8 cellular contexts compared by ENCODE assay signal in the genomic region with DNA sequence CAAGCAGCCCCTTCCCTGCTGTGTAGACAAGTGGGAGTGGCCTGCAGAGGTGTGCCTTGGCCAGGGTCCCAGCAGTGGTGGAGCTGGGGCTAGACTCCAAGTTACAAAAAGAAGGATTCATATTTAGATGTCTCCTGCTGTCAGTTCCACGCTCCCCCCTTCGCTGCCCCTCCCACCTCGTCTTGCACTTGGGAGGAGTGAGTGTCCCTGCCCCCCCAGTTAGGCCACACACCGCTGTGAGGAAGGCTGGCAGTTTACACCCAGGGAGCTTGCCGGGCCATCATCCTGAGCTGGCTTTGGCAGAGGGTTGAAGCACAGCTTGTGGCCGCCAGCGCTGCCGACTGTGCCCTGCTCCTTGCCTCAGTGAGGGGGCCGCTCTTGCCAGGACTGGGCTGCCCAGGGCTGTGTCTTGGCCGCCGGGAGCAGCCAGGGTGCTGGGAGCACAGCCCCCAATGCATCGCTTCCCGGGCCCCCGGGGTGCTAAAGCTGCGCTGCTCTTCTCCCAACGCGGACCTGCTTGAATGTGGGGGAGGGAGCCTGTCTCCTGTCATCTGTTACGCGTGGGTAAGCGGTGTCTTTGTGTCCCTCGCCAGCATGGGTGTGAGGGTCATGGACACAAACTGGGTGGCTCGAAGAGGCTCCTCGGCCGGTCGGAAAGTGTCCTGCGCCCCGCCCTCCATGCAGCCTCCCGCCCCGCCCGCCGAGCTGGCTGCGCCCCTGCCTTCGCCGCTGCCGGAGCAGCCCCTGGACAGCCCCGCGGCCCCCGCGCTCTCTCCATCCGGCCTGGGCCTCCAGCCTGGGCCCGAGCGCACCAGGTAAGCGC. TPM values are rescaled to one million over a fixed set of nuclear protein-coding genes. Genes with fewer than 3 reads are reported as not detected.
DNase-seq lines count a peak whose midpoint lies in the region; ATAC-seq and TF ChIP-seq lines count a peak whose summit lies in the region.
"Had no signal": no experiment of that assay in that cellular context is flagged by ENCODE, and none has a peak within 500 bp of the region (broad histone marks: within the 10 kb centered on the region; RNA-seq: fewer than 3 reads in every experiment).

No MANE protein-coding gene starts in this region.

- H3K27me3 ChIP-seq in muscle layer of duodenum (ENCODE audit: low read depth, low read length) (no peaks in the 10 kb centered on the region), upper lobe of right lung (no peaks in the 10 kb centered on the region), BE2C (no peaks in the 10 kb centered on the region)

- H3K36me3 ChIP-seq in muscle layer of duodenum (ENCODE audit: control insufficient read depth in 1 of 2, insufficient read depth in 2 of 2, low read length in 2 of 2) (no peaks in the 10 kb centered on the region), upper lobe of right lung (no peaks in the 10 kb centered on the region), BE2C (no peaks in the 10 kb centered on the region)

- H3K4me3 ChIP-seq in fibroblast of mammary gland (ENCODE audit: control insufficient read depth, low read depth, low read length) (peak overlapping the region; percentile 29), muscle layer of duodenum (ENCODE audit: low read depth in 1 of 2, low read length in 2 of 2) (peak overlapping the region; percentile 21 to 68), upper lobe of right lung (no peak overlapping the region), BE2C (ENCODE audit: low read depth, low read length) (no peak overlapping the region)

- no peak overlapping the region for H3K27ac ChIP-seq in muscle layer of duodenum (ENCODE audit: low read length)
- no peak overlapping the region for H3K27ac ChIP-seq in upper lobe of right lung

- H3K9me3 ChIP-seq in muscle layer of duodenum (ENCODE audit: control insufficient read depth in 1 of 2, low read length in 2 of 2) (no peaks in the 10 kb centered on the region), upper lobe of right lung (no peaks in the 10 kb centered on the region), BE2C (no peaks in the 10 kb centered on the region)

- DNase-seq in NCI-H69 (lab: John Stamatoyannopoulos, UW) (peak; percentile 78), fibroblast of mammary gland (ENCODE audit: low read depth) (no peak), upper lobe of right lung (peak; percentile 59), BE2C (no peak), NCI-H1048 (lab: John Stamatoyannopoulos, UW) (no peak)
- DNase-seq: NCI-H2081 had no signal

- H3K4me1 ChIP-seq in muscle layer of duodenum (ENCODE audit: control insufficient read depth in 1 of 2, insufficient read depth in 2 of 2, low read length in 2 of 2) (peaks cover 0 to 8% of the 10 kb centered on the region in 2 donors), upper lobe of right lung (no peaks in the 10 kb centered on the region), BE2C (no peaks in the 10 kb centered on the region)

- intact Hi-C loops in upper lobe of right lung (cut with DNase I): no loop called here

- TF ChIP-seq CTCF in fibroblast of mammary gland (conservative IDR thresholded peaks at IDR 0.05; ENCODE audit: control insufficient read depth, insufficient read depth, low read depth, low read length) (no peak), upper lobe of right lung (IDR thresholded peaks at IDR 0.05) (no peak), BE2C (IDR thresholded peaks at IDR 0.05; ENCODE audit: low read depth, low read length) (no peak)

- ATAC-seq in upper lobe of right lung (peak; percentile 31), GM19452 (IDR thresholded peaks at IDR 0.05; ENCODE audit: unreplicated experiment) (no peak)

RNA-seq across cellular contexts. Expression of a gene that starts 44.1 kb away (rescaled TPM):
- total RNA-seq in upper lobe of right lung: 35.3 TPM
- polyA plus RNA-seq in BE2C (2012; ENCODE audit: insufficient read depth, insufficient read length, low read depth): 42.4 TPM

Comparison
In these comparisons a context has a peak if more than half of its experiments do, and no peak if none do; other contexts are left out.
1. DNase-seq: peak in NCI-H69 (single experiment) and upper lobe of right lung (single experiment); none in fibroblast of mammary gland (single experiment), BE2C (single experiment) and NCI-H1048 (single experiment).
2. H3K4me3 ChIP-seq: peak in fibroblast of mammary gland (single experiment) and muscle layer of duodenum (2 of 2); none in upper lobe of right lung (single experiment) and BE2C (single experiment).